ENCODE assay signal across 8 cellular contexts in genomic region chr20:18588554-18589043, GRCh38. TPM values are rescaled to one million over a fixed set of nuclear protein-coding genes. Genes with fewer than 3 reads are reported as not detected.
DNase-seq lines count a peak whose midpoint lies in the region; ATAC-seq and TF ChIP-seq lines count a peak whose summit lies in the region.

No MANE protein-coding gene starts in this region.

- H3K4me3 Mint-ChIP-seq in progenitor cell of endocrine pancreas (ENCODE audit: low read depth), result peak overlapping the region; percentile 75

- no peak for DNase-seq in AG09309 (ENCODE audit: low read depth)
- peak; percentile 56 for DNase-seq in SK-N-DZ (ENCODE audit: low spot score)
- DNase-seq in fibroblast of lung (ENCODE audit: low read depth in 2 of 2), result no peak
- no peak for DNase-seq in progenitor cell of endocrine pancreas (ENCODE audit: low spot score, unreplicated experiment)
- no peak for DNase-seq in NCI-H1694 treated with DMSO at 0.1 percent for 48 hours (lab: John Stamatoyannopoulos, UW)
- no peak for DNase-seq in stimulated activated CD4-positive, alpha-beta T cell treated with anti-CD3 and anti-CD28 coated beads, Interleukin-2, amount 100 ng/mL, for 24 hours

- H3K9me3 ChIP-seq in fibroblast of lung (ENCODE audit: control insufficient read depth, insufficient read depth, low read depth, low read length), result no peaks in the 10 kb centered on the region

- H3K79me2 ChIP-seq in fibroblast of lung (ENCODE audit: control insufficient read depth, insufficient read depth, low read length), result peaks cover 6% of the 10 kb centered on the region

- peak overlapping the region; percentile 91 for H2AFZ ChIP-seq in fibroblast of lung (ENCODE audit: low read length)

- peak overlapping the region; percentile 87 for H3K9ac ChIP-seq in fibroblast of lung (ENCODE audit: insufficient read depth, low read length)

- peaks cover 7% of the 10 kb centered on the region for H3K27me3 Mint-ChIP-seq in progenitor cell of endocrine pancreas

- H3K27ac Mint-ChIP-seq in progenitor cell of endocrine pancreas, result peak overlapping the region; percentile 91

- H3K4me2 ChIP-seq in fibroblast of lung (ENCODE audit: extremely low read depth, insufficient read depth, low read length), result peak overlapping the region; percentile 94

- no peaks in the 10 kb centered on the region for H3K4me1 ChIP-seq in fibroblast of lung (ENCODE audit: control insufficient read depth, extremely low read depth, insufficient read depth, low read length)

- peak overlapping the region; percentile 87 for H3K27ac ChIP-seq in fibroblast of lung (ENCODE audit: insufficient read depth, low read length)

- peaks cover 2% of the 10 kb centered on the region for H3K4me1 Mint-ChIP-seq in progenitor cell of endocrine pancreas (ENCODE audit: low read depth)

- no peaks in the 10 kb centered on the region for H3K36me3 Mint-ChIP-seq in progenitor cell of endocrine pancreas (ENCODE audit: insufficient read depth)

- TF ChIP-seq CTCF in AG09309 (IDR thresholded peaks at IDR 0.05; ENCODE audit: control insufficient read depth, insufficient read depth, low read depth, low read length, missing control alignments), result no peak
- no peak for TF ChIP-seq CTCF in fibroblast of lung (conservative IDR thresholded peaks at IDR 0.05 in 1 of 2, IDR thresholded peaks at IDR 0.05 in 1 of 2; ENCODE audit: low read depth in 1 of 2, low read length in 2 of 2)
- TF ChIP-seq CTCF in progenitor cell of endocrine pancreas (IDR thresholded peaks at IDR 0.05; ENCODE audit: unreplicated experiment), result no peak

- no peaks in the 10 kb centered on the region for H3K9me3 Mint-ChIP-seq in progenitor cell of endocrine pancreas (ENCODE audit: low read depth)

- H4K20me1 ChIP-seq in fibroblast of lung (ENCODE audit: control insufficient read depth, extremely low read depth, insufficient read depth, low read length), result no peaks in the 10 kb centered on the region

- ATAC-seq in GM21529 (IDR thresholded peaks at IDR 0.05; ENCODE audit: unreplicated experiment) (peak; percentile 16), HG03378 (IDR thresholded peaks at IDR 0.05; ENCODE audit: unreplicated experiment) (no peak)

- no peaks in the 10 kb centered on the region for H3K36me3 ChIP-seq in fibroblast of lung (ENCODE audit: control insufficient read depth, insufficient read depth, low read length)

- no peaks in the 10 kb centered on the region for H3K27me3 ChIP-seq in fibroblast of lung (ENCODE audit: control insufficient read depth, insufficient read depth, low read length)

- H3K4me3 ChIP-seq in AG09309 (ENCODE audit: control insufficient read depth, low read depth, low read length) (peak overlapping the region; percentile 66), fibroblast of lung (replicated peaks in 1 of 4; ENCODE audit: control extremely low read depth in 1 of 4, insufficient read depth in 1 of 4, low read depth in 3 of 4, low read length in 4 of 4) (peak overlapping the region; percentile 89 to 96 (median 94))

RNA-seq across cellular contexts. Expression of gene DTD1, which starts 0.7 kb away (rescaled TPM):
- 167 and 198 TPM in 2 replicates for polyA plus RNA-seq in SK-N-DZ (2014; cell fraction: cytosol; rRNA removed)
- 78.2 and 89.6 TPM in 2 replicates for polyA plus RNA-seq in SK-N-DZ (2014; cell fraction: nucleus; rRNA removed)
- total RNA-seq in fibroblast of lung, result 50.8 and 71.0 TPM in 2 replicates
- polyA plus RNA-seq in fibroblast of lung, result 60.8 and 102 TPM in 2 replicates
- 62.0 and 96.6 TPM in 2 replicates for polyA plus RNA-seq in fibroblast of lung (2012)
- 21.9 and 30.3 TPM in 2 replicates for polyA minus RNA-seq in fibroblast of lung (ENCODE audit: low replicate concordance)
- 26.8 and 28.5 TPM in 2 replicates for total RNA-seq in progenitor cell of endocrine pancreas

RNA-seq across cellular contexts. Expression of gene SMIM26, which starts 21.4 kb away (rescaled TPM):
- 146 and 179 TPM in 2 replicates for polyA plus RNA-seq in SK-N-DZ (2014; cell fraction: cytosol; rRNA removed)
- polyA plus RNA-seq in SK-N-DZ (2014; cell fraction: nucleus; rRNA removed), result 116 and 134 TPM in 2 replicates
- total RNA-seq in fibroblast of lung (76.0 and 115 TPM in 2 replicates), progenitor cell of endocrine pancreas (61.0 and 66.1 TPM in 2 replicates)
- polyA plus RNA-seq in fibroblast of lung, result 81.8 and 99.1 TPM in 2 replicates
- 97.8 and 116 TPM in 2 replicates for polyA plus RNA-seq in fibroblast of lung (2012)
- 115 and 156 TPM in 2 replicates for polyA minus RNA-seq in fibroblast of lung (ENCODE audit: low replicate concordance)
